Comparison of ENCODE assay signal across 1 cellular context in genomic region chr9:134333234-134333873, GRCh38.
TF ChIP-seq lines count a peak whose summit lies in the region.

No MANE protein-coding gene starts in this region.

TF ChIP-seq in IMR-90, 13 proteins besides CTCF, POLR2A, EP300 and RAD21 (continued from another document):
- TF ChIP-seq ELK1 (IDR thresholded peaks at IDR 0.05; ENCODE audit: borderline replicate concordance, low read depth, low read length) (no peak), FOS (IDR thresholded peaks at IDR 0.05; ENCODE audit: low read depth, low read length) (no peak), BHLHE40 (IDR thresholded peaks at IDR 0.05; ENCODE audit: low read depth, low read length) (no peak), CHD1 (IDR thresholded peaks at IDR 0.05; ENCODE audit: low read depth, low read length) (no peak), SMC3 (IDR thresholded peaks at IDR 0.05; ENCODE audit: low read depth, low read length) (no peak), MAZ (IDR thresholded peaks at IDR 0.05; ENCODE audit: borderline replicate concordance, low read depth, low read length) (no peak), RFX5 (IDR thresholded peaks at IDR 0.05; ENCODE audit: low read depth, low read length) (no peak), NFE2L2 (IDR thresholded peaks at IDR 0.05; ENCODE audit: low read depth, low read length) (no peak), RCOR1 (IDR thresholded peaks at IDR 0.05; ENCODE audit: insufficient replicate concordance, low read length) (no peak)
